Comparison of ENCODE assay signal across 8 cellular contexts in genomic region chr22:49724030-49724892, GRCh38.
A peak's percentile ranks its signal among the peaks of the same experiment; 100 is the strongest.
DNase-seq lines count a peak whose midpoint lies in the region; ATAC-seq and TF ChIP-seq lines count a peak whose summit lies in the region.

No MANE protein-coding gene starts in this region.

- H3K9me3 ChIP-seq in heart left ventricle: no peaks in the 10 kb centered on the region
- H3K9me3 ChIP-seq in right cardiac atrium (ENCODE audit: control insufficient read depth, low read length): no peaks in the 10 kb centered on the region
- peaks cover 0 to 7% of the 10 kb centered on the region in 2 donors for H3K9me3 ChIP-seq in lung (ENCODE audit: control insufficient read depth in 2 of 2, insufficient read depth in 1 of 2, low read length in 1 of 2)
- H3K9me3 ChIP-seq in upper lobe of right lung: no peaks in the 10 kb centered on the region

- no peaks in the 10 kb centered on the region for H3K36me3 ChIP-seq in heart left ventricle
- H3K36me3 ChIP-seq in lung (ENCODE audit: control insufficient read depth in 2 of 2, insufficient read depth in 2 of 2, low read length in 2 of 2): no peaks in the 10 kb centered on the region
- H3K36me3 ChIP-seq in upper lobe of right lung: no peaks in the 10 kb centered on the region

- peaks cover 6 to 60% (median 27%) of the 10 kb centered on the region in 9 donors for H3K27me3 ChIP-seq in heart left ventricle
- no peaks in the 10 kb centered on the region for H3K27me3 ChIP-seq in right cardiac atrium (ENCODE audit: control insufficient read depth, insufficient read depth)
- no peaks in the 10 kb centered on the region for H3K27me3 ChIP-seq in lung (ENCODE audit: control insufficient read depth, insufficient read depth)
- H3K27me3 ChIP-seq in upper lobe of right lung: peaks cover 32% of the 10 kb centered on the region

- H3K27ac ChIP-seq in heart left ventricle (no peak overlapping the region), right cardiac atrium (ENCODE audit: low read length) (no peak overlapping the region), lung (ENCODE audit: low read depth in 1 of 2, low read length in 1 of 2) (peak overlapping the region in 1 of 2 donors; percentile 29), upper lobe of right lung (no peak overlapping the region)

- no peaks in the 10 kb centered on the region for H3K36me3 Mint-ChIP-seq in activated CD8-positive, alpha-beta T cell treated with anti-CD3 and anti-CD28 coated beads for 36 hours (ENCODE audit: low read depth)

- H3K27me3 Mint-ChIP-seq in activated CD8-positive, alpha-beta T cell treated with anti-CD3 and anti-CD28 coated beads for 36 hours: peaks cover 21% of the 10 kb centered on the region

- no peak for TF ChIP-seq CTCF in heart left ventricle (IDR thresholded peaks at IDR 0.05)
- TF ChIP-seq CTCF in activated CD8-positive, alpha-beta T cell treated with anti-CD3 and anti-CD28 coated beads for 36 hours (IDR thresholded peaks at IDR 0.05): no peak
- TF ChIP-seq CTCF in lung (IDR thresholded peaks at IDR 0.05; ENCODE audit: control extremely low read depth, extremely low read depth): no peak
- TF ChIP-seq CTCF in upper lobe of right lung (IDR thresholded peaks at IDR 0.05): no peak

- 40 to 54% (median 43%) methylated on average over 39 to 54 of the region's 54 CpGs for WGBS in heart left ventricle, 4 donors
- WGBS in right cardiac atrium: 43% methylated on average over 54 of the region's 54 CpGs
- WGBS in lung, 2 donors: 27 to 30% methylated on average over 54 of the region's 54 CpGs

- H3K4me1 ChIP-seq in heart left ventricle: peaks cover 0 to 14% (median 4%) of the 10 kb centered on the region in 12 donors
- no peaks in the 10 kb centered on the region for H3K4me1 ChIP-seq in right cardiac atrium (ENCODE audit: control insufficient read depth, insufficient read depth, low read length)
- peaks cover 0 to 5% of the 10 kb centered on the region in 2 donors for H3K4me1 ChIP-seq in lung (ENCODE audit: control insufficient read depth in 2 of 2, insufficient read depth in 2 of 2, low read length in 2 of 2)
- no peaks in the 10 kb centered on the region for H3K4me1 ChIP-seq in upper lobe of right lung

- H3K4me3 ChIP-seq in heart left ventricle: peak overlapping the region; percentile 2 to 56 (median 44)
- H3K4me3 ChIP-seq in right cardiac atrium (ENCODE audit: low read length): no peak overlapping the region
- peak overlapping the region; percentile 25 for H3K4me3 ChIP-seq in lung
- H3K4me3 ChIP-seq in upper lobe of right lung: peak overlapping the region; percentile 40

- H3K4me1 Mint-ChIP-seq in activated CD8-positive, alpha-beta T cell treated with anti-CD3 and anti-CD28 coated beads for 36 hours (ENCODE audit: low read depth): peaks cover 13% of the 10 kb centered on the region

- TF ChIP-seq POLR2A in heart left ventricle (IDR thresholded peaks at IDR 0.05): no peak

- no peaks in the 10 kb centered on the region for H3K9me3 Mint-ChIP-seq in activated CD8-positive, alpha-beta T cell treated with anti-CD3 and anti-CD28 coated beads for 36 hours

- peak in 2 of 4 donors; percentile 10 to 61 for ATAC-seq in heart left ventricle
- no peak for ATAC-seq in right cardiac atrium
- peak; percentile 31 for ATAC-seq in activated CD8-positive, alpha-beta T cell treated with anti-CD3 and anti-CD28 coated beads for 36 hours
- no peak for ATAC-seq in lung (ENCODE audit: insufficient read depth, low FRiP score)
- ATAC-seq in upper lobe of right lung: peak; percentile 32
- ATAC-seq in HG03354 (IDR thresholded peaks at IDR 0.05; ENCODE audit: poor library complexity, severe bottlenecking, unreplicated experiment): no peak
- no peak for ATAC-seq in GM21390 (IDR thresholded peaks at IDR 0.05; ENCODE audit: unreplicated experiment)

- H3K27ac Mint-ChIP-seq in activated CD8-positive, alpha-beta T cell treated with anti-CD3 and anti-CD28 coated beads for 36 hours: peak overlapping the region; percentile 88

- intact Hi-C loops in heart left ventricle (cut with DNase I): loop anchor here in 4 of 10 donors (2.0 to 10.0 kb wide), 5 partner anchors 67 to 1149 kb away; no protein-coding TSS in a partner anchor
- intact Hi-C loops in right cardiac atrium (cut with DNase I): no loop called here
- intact Hi-C loops in activated CD8-positive, alpha-beta T cell treated with anti-CD3 and anti-CD28 coated beads for 36 hours (cut with micrococcal nuclease): no loop called here
- intact Hi-C loops in upper lobe of right lung (cut with DNase I): no loop called here

- POLR2A ChIA-PET in activated CD8-positive, alpha-beta T cell treated with anti-CD3 and anti-CD28 coated beads for 36 hours (lab: Charles Lee): interaction anchor here (0.6 kb wide), 1 partner anchor 18 kb away, joined by 3 read pairs; no protein-coding TSS in a partner anchor

- DNase-seq in heart left ventricle: no peak
- DNase-seq in right cardiac atrium: no peak
- DNase-seq in activated CD8-positive, alpha-beta T cell treated with anti-CD3 and anti-CD28 coated beads for 36 hours: peak; percentile 39
- DNase-seq in lung (ENCODE audit: low spot score): no peak
- peak; percentile 65 for DNase-seq in upper lobe of right lung
- DNase-seq in mucosa of gallbladder (ENCODE audit: low spot score): no peak

- CTCF ChIA-PET in activated CD8-positive, alpha-beta T cell treated with anti-CD3 and anti-CD28 coated beads for 36 hours (lab: Charles Lee): interaction anchor here (1.0 to 2.1 kb wide), 4 partner anchors 16 to 678 kb away, joined by 3 to 5 read pairs (median 4); no protein-coding TSS in a partner anchor

- H3K4me3 Mint-ChIP-seq in activated CD8-positive, alpha-beta T cell treated with anti-CD3 and anti-CD28 coated beads for 36 hours: peak overlapping the region; percentile 88

Comparison
In these comparisons a context has a peak if more than half of its experiments do, and no peak if none do; other contexts are left out.
1. ATAC-seq: peak in activated CD8-positive, alpha-beta T cell treated with anti-CD3 and anti-CD28 coated beads for 36 hours (single experiment) and upper lobe of right lung (single experiment); none in right cardiac atrium (0 of 2), lung (single experiment), HG03354 (single experiment) and GM21390 (single experiment).
2. DNase-seq: peak in activated CD8-positive, alpha-beta T cell treated with anti-CD3 and anti-CD28 coated beads for 36 hours (single experiment) and upper lobe of right lung (single experiment); none in heart left ventricle (0 of 5), right cardiac atrium (0 of 3), lung (single experiment) and mucosa of gallbladder (single experiment).